Comparison of ENCODE assay signal across 8 cellular contexts in genomic region chr19:2149980-2150793, GRCh38.
A peak's percentile ranks its signal among the peaks of the same experiment; 100 is the strongest.
DNase-seq lines count a peak whose midpoint lies in the region; ATAC-seq and TF ChIP-seq lines count a peak whose summit lies in the region.

No MANE protein-coding gene starts in this region.

- ATAC-seq in GM21576 (IDR thresholded peaks at IDR 0.05; ENCODE audit: unreplicated experiment) (no peak), HG02852 (IDR thresholded peaks at IDR 0.05; ENCODE audit: unreplicated experiment) (no peak), GM18505 (IDR thresholded peaks at IDR 0.05; ENCODE audit: unreplicated experiment) (no peak)

- no peak for TF ChIP-seq CTCF in Loucy (conservative IDR thresholded peaks at IDR 0.05; ENCODE audit: low read length)
- TF ChIP-seq CTCF in choroid plexus epithelial cell (conservative IDR thresholded peaks at IDR 0.05; ENCODE audit: low read depth, low read length), result no peak

- peak overlapping the region; percentile 94 for H3K4me2 ChIP-seq in Loucy (ENCODE audit: low read depth, low read length, poor library complexity, severe bottlenecking)

- H3K9me2 ChIP-seq in Loucy (replicated peaks; ENCODE audit: low read depth, low read length), result no peaks in the 10 kb centered on the region

- no peak for TF ChIP-seq POLR2A in GM18505 (IDR thresholded peaks at IDR 0.05; ENCODE audit: borderline replicate concordance, extremely low read depth, insufficient read depth, insufficient read length)

- H3K9me3 ChIP-seq in Loucy (ENCODE audit: insufficient read depth, low read depth, low read length) (no peaks in the 10 kb centered on the region), muscle layer of colon (ENCODE audit: low read length) (no peaks in the 10 kb centered on the region)

- H3K36me3 ChIP-seq in Loucy (ENCODE audit: insufficient read depth, low read length) (no peaks in the 10 kb centered on the region), muscle layer of colon (ENCODE audit: insufficient read depth, low read length) (no peaks in the 10 kb centered on the region)

- peak overlapping the region; percentile 94 for H3K27ac ChIP-seq in muscle layer of colon (ENCODE audit: low read depth, low read length)

- H3K9ac ChIP-seq in Loucy (ENCODE audit: low read depth, low read length, poor library complexity, severe bottlenecking), result peak overlapping the region; percentile 99
- peak overlapping the region; percentile 88 for H3K9ac ChIP-seq in muscle layer of colon (ENCODE audit: low read length)

- peaks cover 42% of the 10 kb centered on the region for H4K20me1 ChIP-seq in Loucy (ENCODE audit: insufficient read depth, low read length, poor library complexity, severe bottlenecking)

- peak; percentile 53 for DNase-seq in DMS53 (lab: John Stamatoyannopoulos, UW)
- no peak for DNase-seq in choroid plexus epithelial cell (ENCODE audit: low read depth)
- no peak for DNase-seq in activated gamma-delta T cell (lab: John Stamatoyannopoulos, UW)

- H3K4me3 ChIP-seq in Loucy (ENCODE audit: low read length, poor library complexity, severe bottlenecking) (peak overlapping the region; percentile 100), choroid plexus epithelial cell (ENCODE audit: low read depth, low read length) (peak overlapping the region; percentile 89), muscle layer of colon (ENCODE audit: low read depth in 1 of 2, low read length in 2 of 2) (peak overlapping the region; percentile 74 to 83)

- H3K27me3 ChIP-seq in Loucy (ENCODE audit: insufficient read depth, low read length, poor library complexity, severe bottlenecking) (no peaks in the 10 kb centered on the region), muscle layer of colon (ENCODE audit: control insufficient read depth in 1 of 2, insufficient read depth in 2 of 2, low read length in 2 of 2) (no peaks in the 10 kb centered on the region)

- H3K79me2 ChIP-seq in Loucy (ENCODE audit: insufficient read depth, low read length), result peaks cover 60% of the 10 kb centered on the region

- H2AFZ ChIP-seq in Loucy (ENCODE audit: low read length), result no peak overlapping the region

- H3K4me1 ChIP-seq in Loucy (ENCODE audit: insufficient read depth, low read length, poor library complexity, severe bottlenecking) (peaks cover 36% of the 10 kb centered on the region), muscle layer of colon (ENCODE audit: insufficient read depth, low read length) (peaks cover 27% of the 10 kb centered on the region)

- no peaks in the 10 kb centered on the region for H3F3A ChIP-seq in Loucy (ENCODE audit: low read depth)
